ENCODE assay signal across 25 cellular contexts in the genomic region with DNA sequence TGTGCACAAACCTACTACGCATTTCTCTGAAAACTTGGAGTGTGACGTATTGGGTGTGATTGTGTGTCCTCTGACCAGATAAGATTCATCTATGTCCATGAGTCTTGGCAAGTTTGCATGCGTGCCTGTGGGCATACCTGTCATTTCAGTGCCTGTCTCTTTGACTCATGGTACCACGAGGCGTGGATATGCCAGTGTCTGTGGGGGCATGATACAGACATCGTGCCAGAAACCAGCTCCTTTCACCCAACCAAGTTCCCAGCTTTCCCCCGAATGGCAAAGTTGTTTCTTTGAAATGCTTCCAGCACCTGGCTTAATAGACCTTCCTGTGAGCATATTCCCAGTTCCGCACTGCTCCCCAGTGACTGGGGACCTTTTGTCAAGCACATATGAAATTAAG.
"Had no signal": no experiment of that assay in that cellular context is flagged by ENCODE, and none has a peak within 500 bp of the region (broad histone marks: within the 10 kb centered on the region; RNA-seq: fewer than 3 reads in every experiment).

No MANE protein-coding gene starts in this region.

- H3K4me1 ChIP-seq: lower lobe of right lung, neural progenitor cell, tibial nerve, upper lobe of left lung had no signal

- H3K27me3 ChIP-seq: tibial nerve, upper lobe of left lung had no signal

- H3K9me3 ChIP-seq: esophagus squamous epithelium, lower lobe of right lung, thoracic aorta, tibial nerve, upper lobe of left lung had no signal

- H3K4me3 ChIP-seq: coronary artery, esophagus squamous epithelium, lower lobe of right lung, neural progenitor cell, smooth muscle cell, thoracic aorta, tibial nerve, upper lobe of left lung had no signal

- H3K4me2 ChIP-seq: neural progenitor cell, smooth muscle cell had no signal

- DNase-seq: dermis blood vessel endothelial cell; effector memory CD4-positive, alpha-beta T cell; erythroblast; esophagus squamous epithelium; foreskin melanocyte; glutamatergic neuron; immature natural killer cell; islet precursor cell; left ventricle myocardium superior; lower lobe of right lung; naive B cell; stimulated activated CD4-positive, alpha-beta T cell treated with anti-CD3 and anti-CD28 coated beads, Interleukin-12 subunit alpha, Interleukin-12 subunit beta, amount 100 ng/mL, for 4 hours; stimulated activated CD4-positive, alpha-beta T cell treated with anti-CD3 and anti-CD28 coated beads, Interleukin-1b, Interleukin-23, amount 100 ng/mL, for 48 hours; stimulated activated CD4-positive, alpha-beta T cell treated with anti-CD3 and anti-CD28 coated beads, Interleukin-4, amount 100 ng/mL, for 1 hour; stimulated activated naive CD4-positive, alpha-beta T cell treated with Interleukin-2 at 50 U/mL for 16 hours; upper lobe of left lung had no signal

- H3K36me3 ChIP-seq: esophagus squamous epithelium, lower lobe of right lung, neural progenitor cell, thoracic aorta, tibial nerve, upper lobe of left lung had no signal

- H3K27ac ChIP-seq: coronary artery, esophagus squamous epithelium, lower lobe of right lung, neural progenitor cell, parathyroid adenoma, thoracic aorta, tibial nerve, upper lobe of left lung had no signal

- H2AFZ ChIP-seq: neural progenitor cell, parathyroid adenoma had no signal

- H3K79me2 ChIP-seq: parathyroid adenoma had no signal

- H3K9ac ChIP-seq: neural progenitor cell, parathyroid adenoma had no signal

- ATAC-seq: left ventricle myocardium superior; lower lobe of right lung; sciatic nerve; stimulated activated effector memory CD8-positive, alpha-beta T cell treated with anti-CD3 and anti-CD28 coated beads, Interleukin-12 subunit alpha, Interleukin-12 subunit beta, amount 100 ng/mL, for 72 hours had no signal

- FAIRE-seq: urothelium cell line had no signal
